Comparison of ENCODE assay signal across 30 cellular contexts in genomic region chr6:82979657-82980056, GRCh38.
"Had no signal": no experiment of that assay in that cellular context is flagged by ENCODE, and none has a peak within 500 bp of the region (broad histone marks: within the 10 kb centered on the region; RNA-seq: fewer than 3 reads in every experiment).

No MANE protein-coding gene starts in this region.

- DNase-seq: activated B cell treated with CpG ODN at 0.5 μM for 24 hours; activated CD4-positive, alpha-beta memory T cell treated with anti-CD3 and anti-CD28 coated beads for 36 hours; activated CD4-positive, alpha-beta T cell treated with anti-CD3 and anti-CD28 coated beads for 4 hours; activated CD4-positive, alpha-beta T cell treated with anti-CD3 and anti-CD28 coated beads, Interleukin-2, amount 50 U/mL, for 1 hour; activated CD4-positive, CD25-positive, alpha-beta regulatory T cell treated with anti-CD3 and anti-CD28 coated beads, Interleukin-2, amount 50 U/mL, for 72 hours; activated CD8-positive, alpha-beta memory T cell treated with anti-CD3 and anti-CD28 coated beads, Interleukin-2, amount 50 U/mL, for 4 hours; activated gamma-delta T cell treated with Interleukin-2 at 50 U/mL for 16 hours; activated naive CD4-positive, alpha-beta T cell treated with anti-CD3 and anti-CD28 coated beads for 36 hours; activated T-cell treated with anti-CD3 and anti-CD28 coated beads for 4 hours; activated T-cell treated with anti-CD3 and anti-CD28 coated beads, Interleukin-2, amount 50 U/mL, for 4 hours; anterior cingulate cortex; brain microvascular endothelial cell; central memory CD4-positive, alpha-beta T cell; MM.1S; MV-4-11; NCI-H1092; NCI-H1436 treated with DMSO at 0.1 percent for 48 hours; NCI-H187; NCI-H2029 treated with DMSO at 0.1 percent for 48 hours; NCI-H2107; NCI-H510A; NCI-H748 treated with DMSO at 0.1 percent for 48 hours; NK-92 treated with Interleukin-12 subunit alpha and Interleukin-12 subunit beta, amount 100 ng/mL, for 24 hours; Right ventricle myocardium superior; SW 1271; T-helper 1 cell; T-helper 2 cell; T-helper 9 cell had no signal

- H3K4me2 ChIP-seq: KMS-11 had no signal

- H3K36me3 ChIP-seq: brain microvascular endothelial cell had no signal

- H3K27me3 ChIP-seq: brain microvascular endothelial cell had no signal

- H3K9ac ChIP-seq: KMS-11 had no signal

- H3K27ac ChIP-seq: KMS-11, VCaP had no signal
